Comparison of ENCODE assay signal across 8 cellular contexts in the genomic region with DNA sequence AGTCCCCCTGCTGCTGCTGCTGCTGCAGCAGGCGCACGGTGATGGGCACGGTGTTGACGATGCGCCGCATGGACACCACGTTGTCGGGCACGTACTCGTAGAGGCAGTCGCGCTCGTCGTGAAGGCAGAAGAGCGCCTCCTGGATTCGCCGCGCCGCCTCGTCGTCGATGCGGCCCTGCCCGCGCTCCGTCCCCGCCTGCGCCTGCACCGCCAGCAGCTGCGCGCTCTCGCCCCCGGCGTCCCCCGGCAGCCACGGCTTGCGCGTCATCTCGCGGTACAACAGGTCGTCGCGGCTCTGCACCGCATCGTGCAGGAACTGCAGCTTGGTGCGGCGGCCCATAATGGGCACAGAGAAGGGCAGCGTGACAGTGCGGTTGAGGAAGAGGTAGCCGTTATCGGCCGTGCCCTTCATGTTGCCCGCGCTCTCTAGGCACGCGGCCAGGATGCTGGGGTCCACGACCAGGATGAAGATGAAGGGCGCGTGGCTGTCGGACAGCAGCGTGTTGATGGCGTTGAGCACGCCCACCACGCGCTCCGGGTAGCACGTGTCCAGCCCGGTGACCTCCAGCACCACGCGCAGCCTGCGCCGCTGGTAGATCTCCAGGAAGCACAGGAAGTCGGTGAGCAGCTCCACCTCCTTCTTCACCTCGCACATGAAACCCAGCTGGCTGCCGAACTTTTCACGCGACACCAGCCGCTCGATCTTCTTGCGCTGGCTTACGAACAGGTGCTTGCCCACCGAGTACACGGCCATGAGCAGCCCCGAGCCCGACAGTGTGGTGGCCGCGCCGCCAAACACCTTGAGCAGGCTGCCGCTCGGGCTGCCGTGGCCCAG. TPM values are rescaled to one million over a fixed set of nuclear protein-coding genes. Genes with fewer than 3 reads are reported as not detected.
DNase-seq lines count a peak whose midpoint lies in the region; ATAC-seq, FAIRE-seq and TF ChIP-seq lines count a peak whose summit lies in the region.

No MANE protein-coding gene starts in this region.

- H2AFZ ChIP-seq in neural progenitor cell (replicated peaks): peak overlapping the region; percentile 75

- H3K4me3 ChIP-seq in neural progenitor cell (peak overlapping the region; percentile 43), upper lobe of right lung (peak overlapping the region; percentile 28)

- peaks cover 24% of the 10 kb centered on the region for H3F3A ChIP-seq in neural progenitor cell (ENCODE audit: low read depth)

- intact Hi-C loops in activated CD8-positive, alpha-beta T cell treated with anti-CD3 and anti-CD28 coated beads for 36 hours (cut with micrococcal nuclease): no loop called here
- intact Hi-C loops in upper lobe of right lung (cut with DNase I): no loop called here

- TF ChIP-seq POLR2A in erythroblast (IDR thresholded peaks at IDR 0.05; ENCODE audit: low read length): no peak

- H3K27me3 ChIP-seq in neural progenitor cell (peaks cover 67% of the 10 kb centered on the region), upper lobe of right lung (peaks cover 37% of the 10 kb centered on the region)

- H3K79me2 ChIP-seq in neural progenitor cell (ENCODE audit: low read depth): no peaks in the 10 kb centered on the region

- H3K9me3 ChIP-seq in neural progenitor cell (ENCODE audit: low read depth): no peaks in the 10 kb centered on the region
- no peaks in the 10 kb centered on the region for H3K9me3 ChIP-seq in upper lobe of right lung

- TF ChIP-seq CTCF in activated CD8-positive, alpha-beta T cell treated with anti-CD3 and anti-CD28 coated beads for 36 hours (IDR thresholded peaks at IDR 0.05): no peak
- peak; percentile 44 for TF ChIP-seq CTCF in neural progenitor cell (IDR thresholded peaks at IDR 0.05)
- TF ChIP-seq CTCF in upper lobe of right lung (IDR thresholded peaks at IDR 0.05): peak; percentile 8

- peaks cover 2% of the 10 kb centered on the region for H3K9me3 Mint-ChIP-seq in activated CD8-positive, alpha-beta T cell treated with anti-CD3 and anti-CD28 coated beads for 36 hours
- peaks cover 2% of the 10 kb centered on the region for H3K9me3 Mint-ChIP-seq in neural progenitor cell

- POLR2A ChIA-PET in activated CD8-positive, alpha-beta T cell treated with anti-CD3 and anti-CD28 coated beads for 36 hours (lab: Charles Lee): interaction anchor here (0.7 to 1.5 kb wide), 8 partner anchors 8 to 60 kb away, joined by 3 to 7 read pairs (median 3); a partner anchor contains a TSS

- no peak overlapping the region for H3K9ac ChIP-seq in neural progenitor cell

- H3K4me1 ChIP-seq in neural progenitor cell (peaks cover 11% of the 10 kb centered on the region), upper lobe of right lung (peaks cover 24% of the 10 kb centered on the region)

- H3K4me1 Mint-ChIP-seq in activated CD8-positive, alpha-beta T cell treated with anti-CD3 and anti-CD28 coated beads for 36 hours (ENCODE audit: low read depth): peaks cover 25% of the 10 kb centered on the region
- H3K4me1 Mint-ChIP-seq in neural progenitor cell: peaks cover 19% of the 10 kb centered on the region

- H3K27ac Mint-ChIP-seq in activated CD8-positive, alpha-beta T cell treated with anti-CD3 and anti-CD28 coated beads for 36 hours: peak overlapping the region; percentile 30
- H3K27ac Mint-ChIP-seq in neural progenitor cell: no peak overlapping the region

- CTCF ChIA-PET in activated CD8-positive, alpha-beta T cell treated with anti-CD3 and anti-CD28 coated beads for 36 hours (lab: Charles Lee): interaction anchor here (0.7 to 2.6 kb wide), 6 partner anchors 12 to 31 kb away, joined by 3 to 6 read pairs (median 3); a partner anchor contains a TSS

- peak; percentile 52 for FAIRE-seq in GM19239 (lab: Jason Lieb, UNC)

- peak overlapping the region; percentile 52 for H3K4me3 Mint-ChIP-seq in activated CD8-positive, alpha-beta T cell treated with anti-CD3 and anti-CD28 coated beads for 36 hours
- H3K4me3 Mint-ChIP-seq in neural progenitor cell: peak overlapping the region; percentile 58

- H4K20me1 ChIP-seq in neural progenitor cell (ENCODE audit: low read depth): peaks cover 14% of the 10 kb centered on the region

- H3K4me2 ChIP-seq in neural progenitor cell: peak overlapping the region; percentile 78

- no peak overlapping the region for H3K27ac ChIP-seq in neural progenitor cell
- no peak overlapping the region for H3K27ac ChIP-seq in upper lobe of right lung

- H3K36me3 ChIP-seq in neural progenitor cell: no peaks in the 10 kb centered on the region
- H3K36me3 ChIP-seq in upper lobe of right lung: no peaks in the 10 kb centered on the region

- peaks cover 23% of the 10 kb centered on the region for H3K27me3 Mint-ChIP-seq in activated CD8-positive, alpha-beta T cell treated with anti-CD3 and anti-CD28 coated beads for 36 hours
- H3K27me3 Mint-ChIP-seq in neural progenitor cell (ENCODE audit: insufficient read depth, low read depth): peaks cover 20% of the 10 kb centered on the region

- peaks cover 7% of the 10 kb centered on the region for H3K36me3 Mint-ChIP-seq in activated CD8-positive, alpha-beta T cell treated with anti-CD3 and anti-CD28 coated beads for 36 hours (ENCODE audit: low read depth)
- H3K36me3 Mint-ChIP-seq in neural progenitor cell: no peaks in the 10 kb centered on the region

- peak; percentile 50 for ATAC-seq in activated CD8-positive, alpha-beta T cell treated with anti-CD3 and anti-CD28 coated beads for 36 hours
- ATAC-seq in upper lobe of right lung: peak; percentile 55
- no peak for ATAC-seq in HG03565 (IDR thresholded peaks at IDR 0.05; ENCODE audit: unreplicated experiment)

- DNase-seq in GM19239 (ENCODE audit: insufficient read length, low spot score): peak; percentile 69
- DNase-seq in activated CD8-positive, alpha-beta T cell treated with anti-CD3 and anti-CD28 coated beads for 36 hours: peak; percentile 71
- DNase-seq in erythroblast (lab: John Stamatoyannopoulos, UW): peak; percentile 53 to 69
- peak; percentile 85 for DNase-seq in neural progenitor cell (ENCODE audit: low spot score)
- DNase-seq in upper lobe of right lung: peak; percentile 77
- no peak for DNase-seq in SW 1271 (lab: John Stamatoyannopoulos, UW)
- no peak for DNase-seq in cerebellar nuclear complex (lab: John Stamatoyannopoulos, UW)

RNA-seq across cellular contexts. Expression of a gene that starts 8.1 kb away (rescaled TPM):
- under 1 TPM; 0.07 to 0.16 TPM for total RNA-seq in activated CD8-positive, alpha-beta T cell treated with anti-CD3 and anti-CD28 coated beads for 36 hours
- 0.02 and 0.19 TPM in 2 replicates for total RNA-seq in neural progenitor cell (ENCODE audit: low replicate concordance)
- total RNA-seq in upper lobe of right lung: not detected

RNA-seq across cellular contexts. Expression of a gene that starts 25.3 kb away (rescaled TPM):
- 10 to 100 TPM; 27.3 to 28.8 TPM for total RNA-seq in activated CD8-positive, alpha-beta T cell treated with anti-CD3 and anti-CD28 coated beads for 36 hours
- total RNA-seq in neural progenitor cell (ENCODE audit: low replicate concordance) (24.7 and 55.1 TPM in 2 replicates), upper lobe of right lung (16.9 TPM)

RNA-seq across cellular contexts. Expression of a gene that starts 25.9 kb away (rescaled TPM):
- 10 to 100 TPM in 1 of 2 experiments, 1 to 10 TPM in 1; 8.9 to 10.8 TPM for total RNA-seq in activated CD8-positive, alpha-beta T cell treated with anti-CD3 and anti-CD28 coated beads for 36 hours
- total RNA-seq in neural progenitor cell (ENCODE audit: low replicate concordance) (2.0 and 3.8 TPM in 2 replicates), upper lobe of right lung (17.8 TPM)

RNA-seq across cellular contexts. Expression of a gene that starts 59.7 kb away (rescaled TPM):
- total RNA-seq in activated CD8-positive, alpha-beta T cell treated with anti-CD3 and anti-CD28 coated beads for 36 hours: 10 to 100 TPM; 20.9 to 21.2 TPM
- total RNA-seq in neural progenitor cell (ENCODE audit: low replicate concordance): 8.1 and 34.1 TPM in 2 replicates
- total RNA-seq in upper lobe of right lung: 31.1 TPM

Comparison
In these comparisons a context has a peak if more than half of its experiments do, and no peak if none do; other contexts are left out.
1. DNase-seq: peak in GM19239 (single experiment), activated CD8-positive, alpha-beta T cell treated with anti-CD3 and anti-CD28 coated beads for 36 hours (single experiment), erythroblast (2 of 2), neural progenitor cell (single experiment) and upper lobe of right lung (single experiment); none in SW 1271 (0 of 2) and cerebellar nuclear complex (0 of 2).